ENCODE assay signal across 9 cellular contexts in genomic region chr1:224205438-224205840, GRCh38. TPM values are rescaled to one million over a fixed set of nuclear protein-coding genes. Genes with fewer than 3 reads are reported as not detected.
DNase-seq lines count a peak whose midpoint lies in the region; ATAC-seq, FAIRE-seq and TF ChIP-seq lines count a peak whose summit lies in the region.
"Had no signal": no experiment of that assay in that cellular context is flagged by ENCODE, and none has a peak within 500 bp of the region (broad histone marks: within the 10 kb centered on the region; RNA-seq: fewer than 3 reads in every experiment).

No MANE protein-coding gene starts in this region.

- no peak for FAIRE-seq in astrocyte (lab: Jason Lieb, UNC)
- FAIRE-seq: colon had no signal

- H3K4me2 ChIP-seq in astrocyte (ENCODE audit: low read length): peak overlapping the region; percentile 80

- H3K4me3 Mint-ChIP-seq in astrocyte (ENCODE audit: unreplicated experiment): no peak overlapping the region
- H3K4me3 Mint-ChIP-seq in type B pancreatic cell: peak overlapping the region; percentile 67

- H3K4me1 Mint-ChIP-seq in astrocyte (ENCODE audit: low read depth, unreplicated experiment) (peaks cover 28% of the 10 kb centered on the region), type B pancreatic cell (ENCODE audit: unreplicated experiment) (peaks cover 28% of the 10 kb centered on the region)

- peak overlapping the region; percentile 70 for H3K9ac ChIP-seq in astrocyte (ENCODE audit: low read length)

- DNase-seq in stimulated activated naive CD4-positive, alpha-beta T cell treated with Interleukin-2 at 50 U/mL for 16 hours (lab: John Stamatoyannopoulos, UW): peak; percentile 23
- no peak for DNase-seq in stimulated activated naive CD4-positive, alpha-beta T cell (lab: John Stamatoyannopoulos, UW)
- DNase-seq in NOMO-1 treated with dmso at 0.1 percent for 144 hours (lab: John Stamatoyannopoulos, UW; ENCODE audit: unreplicated experiment): peak; percentile 19
- DNase-seq in astrocyte (ENCODE audit: low read depth): peak; percentile 82
- DNase-seq in mucosa of descending colon: peak in 2 of 3 donors; percentile 20 to 31
- DNase-seq in type B pancreatic cell (ENCODE audit: extremely low spot score, unreplicated experiment): no peak
- DNase-seq in NCI-H1694 treated with DMSO at 0.1 percent for 48 hours (lab: John Stamatoyannopoulos, UW): no peak

- no peaks in the 10 kb centered on the region for H3K9me3 ChIP-seq in astrocyte (ENCODE audit: insufficient read depth, low read depth, low read length)
- H3K9me3 ChIP-seq in mucosa of descending colon: no peaks in the 10 kb centered on the region

- no peak for TF ChIP-seq CTCF in astrocyte (IDR thresholded peaks at IDR 0.05; ENCODE audit: insufficient read depth, low read depth, low read length)
- no peak for TF ChIP-seq CTCF in mucosa of descending colon (IDR thresholded peaks at IDR 0.05)
- TF ChIP-seq CTCF in type B pancreatic cell (conservative IDR thresholded peaks at IDR 0.05): no peak

- intact Hi-C loops in mucosa of descending colon (cut with DNase I, micrococcal nuclease): no loop called here

- peak overlapping the region; percentile 69 for H3K27ac ChIP-seq in astrocyte (ENCODE audit: low read depth, low read length)

- no peaks in the 10 kb centered on the region for H3K36me3 ChIP-seq in astrocyte (ENCODE audit: insufficient read depth, low read length)
- H3K36me3 ChIP-seq in mucosa of descending colon (ENCODE audit: low read depth): no peaks in the 10 kb centered on the region

- H2AFZ ChIP-seq in astrocyte (ENCODE audit: low read depth, low read length): peak overlapping the region; percentile 38

- peak overlapping the region; percentile 23 for H3K4me3 ChIP-seq in astrocyte (ENCODE audit: insufficient read depth, low read depth, low read length)
- H3K4me3 ChIP-seq in mucosa of descending colon: no peak overlapping the region

- peak; percentile 68 for ATAC-seq in mucosa of descending colon
- ATAC-seq in GM19395 (IDR thresholded peaks at IDR 0.05; ENCODE audit: unreplicated experiment): no peak

- H3K27me3 Mint-ChIP-seq in astrocyte (ENCODE audit: low read depth, unreplicated experiment): no peaks in the 10 kb centered on the region
- H3K27me3 Mint-ChIP-seq in type B pancreatic cell: no peaks in the 10 kb centered on the region

- H3K36me3 Mint-ChIP-seq in astrocyte (ENCODE audit: low read depth, unreplicated experiment) (no peaks in the 10 kb centered on the region), type B pancreatic cell (no peaks in the 10 kb centered on the region)

- no peaks in the 10 kb centered on the region for H3K9me3 Mint-ChIP-seq in astrocyte (ENCODE audit: unreplicated experiment)
- H3K9me3 Mint-ChIP-seq in type B pancreatic cell: no peaks in the 10 kb centered on the region

- H3K27ac Mint-ChIP-seq in astrocyte (ENCODE audit: unreplicated experiment) (peak overlapping the region; percentile 76), type B pancreatic cell (peak overlapping the region; percentile 91)

- no peaks in the 10 kb centered on the region for H3K79me2 ChIP-seq in astrocyte (ENCODE audit: insufficient read depth, low read length)

- H3K27me3 ChIP-seq in astrocyte (ENCODE audit: insufficient read depth, low read length): no peaks in the 10 kb centered on the region

- no peaks in the 10 kb centered on the region for H4K20me1 ChIP-seq in astrocyte (ENCODE audit: insufficient read depth, low read length)

- H3K4me1 ChIP-seq in astrocyte (ENCODE audit: insufficient read depth, low read length): peaks cover 33% of the 10 kb centered on the region
- H3K4me1 ChIP-seq in mucosa of descending colon (ENCODE audit: low read depth): peaks cover 5% of the 10 kb centered on the region

RNA-seq across cellular contexts. Expression of gene DEGS1, which starts 22.4 kb away (rescaled TPM):
- 115 and 132 TPM in 2 replicates for total RNA-seq in astrocyte
- total RNA-seq in mucosa of descending colon: 10 to 100 TPM; 10.7 to 56.3 (median 22.7) TPM
- 51.0 and 51.9 TPM in 2 replicates for total RNA-seq in type B pancreatic cell (ENCODE audit: low replicate concordance)

Comparison
In these comparisons a context has a peak if more than half of its experiments do, and no peak if none do; other contexts are left out.
1. DNase-seq: peak in stimulated activated naive CD4-positive, alpha-beta T cell treated with Interleukin-2 at 50 U/mL for 16 hours (single experiment), NOMO-1 treated with dmso at 0.1 percent for 144 hours (single experiment), astrocyte (single experiment) and mucosa of descending colon (2 of 3); none in stimulated activated naive CD4-positive, alpha-beta T cell (0 of 6), type B pancreatic cell (single experiment) and NCI-H1694 treated with DMSO at 0.1 percent for 48 hours (single experiment).